Comparison of ENCODE assay signal across 1 cellular context in the genomic region with DNA sequence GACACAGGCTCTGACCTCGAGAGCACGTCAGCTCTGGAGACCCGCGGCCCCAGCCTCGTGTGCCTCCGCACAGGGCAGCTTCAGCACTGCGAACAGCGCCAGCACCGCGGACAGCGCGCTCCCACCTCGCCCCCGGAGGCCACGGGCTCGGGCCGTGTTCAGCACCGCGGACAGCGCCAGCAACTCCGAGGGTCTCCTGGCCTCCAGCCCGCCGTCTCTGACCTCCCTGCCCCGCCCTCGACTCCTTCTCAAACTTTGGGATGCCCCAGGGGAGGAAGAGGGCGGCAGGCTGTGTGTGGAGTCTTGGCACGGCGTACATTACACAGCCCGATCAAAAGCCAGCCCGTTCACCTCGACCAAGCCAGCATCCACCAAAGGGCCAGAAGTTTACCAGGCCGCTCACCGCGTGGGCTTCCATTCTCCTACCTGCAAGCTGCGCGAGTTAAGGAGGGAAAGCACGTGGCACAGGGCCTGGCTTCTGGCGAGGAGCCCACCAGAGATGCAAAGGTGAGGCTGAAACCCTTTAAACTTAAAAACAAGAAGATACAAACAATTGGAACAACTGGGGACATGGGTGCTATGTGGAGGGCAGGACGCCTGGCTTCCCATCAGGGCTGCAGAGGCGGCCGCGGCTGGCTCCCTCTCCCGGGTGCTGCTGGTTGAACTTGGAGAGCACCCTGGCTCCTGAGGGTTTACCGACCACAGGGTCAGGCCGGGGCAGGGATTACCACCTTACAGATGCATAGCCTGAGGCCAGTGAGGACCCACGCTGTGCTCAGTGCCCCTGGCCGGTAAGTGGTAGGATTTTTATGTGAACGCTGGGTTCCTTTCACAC.
TF ChIP-seq lines count a peak whose summit lies in the region.

No MANE protein-coding gene starts in this region.

TF ChIP-seq in HepG2, 621 proteins besides CTCF, POLR2A, EP300 and RAD21 (continued from another document and continues in another):
- TF ChIP-seq ZXDC (CRISPR knock-in tag; IDR thresholded peaks at IDR 0.05) (peak; percentile 99), ZNF143 (CRISPR knock-in tag; IDR thresholded peaks at IDR 0.05) (peak; percentile 81), SETDB1 (CRISPR knock-in tag; IDR thresholded peaks at IDR 0.05; ENCODE audit: borderline replicate concordance) (0 out of 2 replicates have a peak, but pooled peaks have one; percentile 89), TEAD3 (CRISPR knock-in tag; optimal IDR thresholded peaks at IDR 0.05; ENCODE audit: borderline replicate concordance) (peak; percentile 95), KAT7 (CRISPR knock-in tag; IDR thresholded peaks at IDR 0.05; ENCODE audit: borderline replicate concordance) (peak; percentile 99), NAIF1 (CRISPR knock-in tag; IDR thresholded peaks at IDR 0.05; ENCODE audit: borderline replicate concordance) (peak; percentile 98), ZSCAN21 (CRISPR knock-in tag; IDR thresholded peaks at IDR 0.05; ENCODE audit: borderline replicate concordance) (peak; percentile 100), MAFG (CRISPR knock-in tag; IDR thresholded peaks at IDR 0.05) (peak; percentile 95), NBN (conservative IDR thresholded peaks at IDR 0.05) (no peak), ZNF362 (CRISPR knock-in tag; IDR thresholded peaks at IDR 0.05; ENCODE audit: borderline replicate concordance) (peak; percentile 89), ASH2L (IDR thresholded peaks at IDR 0.05; ENCODE audit: insufficient read length, low read depth, low read length) (no peak), ZNF383 (CRISPR knock-in tag; IDR thresholded peaks at IDR 0.05; ENCODE audit: borderline replicate concordance) (peak; percentile 98), ZC3H13 (CRISPR knock-in tag; IDR thresholded peaks at IDR 0.05) (peak; percentile 100), ZNF878 (CRISPR knock-in tag; IDR thresholded peaks at IDR 0.05) (peak; percentile 100)
- TF ChIP-seq, protein P1, sequence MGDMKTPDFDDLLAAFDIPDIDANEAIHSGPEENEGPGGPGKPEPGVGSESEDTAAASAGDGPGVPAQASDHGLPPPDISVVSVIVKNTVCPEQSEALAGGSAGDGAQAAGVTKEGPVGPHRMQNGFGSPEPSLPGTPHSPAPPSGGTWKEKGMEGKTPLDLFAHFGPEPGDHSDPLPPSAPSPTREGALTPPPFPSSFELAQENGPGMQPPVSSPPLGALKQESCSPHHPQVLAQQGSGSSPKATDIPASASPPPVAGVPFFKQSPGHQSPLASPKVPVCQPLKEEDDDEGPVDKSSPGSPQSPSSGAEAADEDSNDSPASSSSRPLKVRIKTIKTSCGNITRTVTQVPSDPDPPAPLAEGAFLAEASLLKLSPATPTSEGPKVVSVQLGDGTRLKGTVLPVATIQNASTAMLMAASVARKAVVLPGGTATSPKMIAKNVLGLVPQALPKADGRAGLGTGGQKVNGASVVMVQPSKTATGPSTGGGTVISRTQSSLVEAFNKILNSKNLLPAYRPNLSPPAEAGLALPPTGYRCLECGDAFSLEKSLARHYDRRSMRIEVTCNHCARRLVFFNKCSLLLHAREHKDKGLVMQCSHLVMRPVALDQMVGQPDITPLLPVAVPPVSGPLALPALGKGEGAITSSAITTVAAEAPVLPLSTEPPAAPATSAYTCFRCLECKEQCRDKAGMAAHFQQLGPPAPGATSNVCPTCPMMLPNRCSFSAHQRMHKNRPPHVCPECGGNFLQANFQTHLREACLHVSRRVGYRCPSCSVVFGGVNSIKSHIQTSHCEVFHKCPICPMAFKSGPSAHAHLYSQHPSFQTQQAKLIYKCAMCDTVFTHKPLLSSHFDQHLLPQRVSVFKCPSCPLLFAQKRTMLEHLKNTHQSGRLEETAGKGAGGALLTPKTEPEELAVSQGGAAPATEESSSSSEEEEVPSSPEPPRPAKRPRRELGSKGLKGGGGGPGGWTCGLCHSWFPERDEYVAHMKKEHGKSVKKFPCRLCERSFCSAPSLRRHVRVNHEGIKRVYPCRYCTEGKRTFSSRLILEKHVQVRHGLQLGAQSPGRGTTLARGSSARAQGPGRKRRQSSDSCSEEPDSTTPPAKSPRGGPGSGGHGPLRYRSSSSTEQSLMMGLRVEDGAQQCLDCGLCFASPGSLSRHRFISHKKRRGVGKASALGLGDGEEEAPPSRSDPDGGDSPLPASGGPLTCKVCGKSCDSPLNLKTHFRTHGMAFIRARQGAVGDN (CRISPR knock-in tag; IDR thresholded peaks at IDR 0.05), result peak; percentile 92
- TF ChIP-seq, protein P2, sequence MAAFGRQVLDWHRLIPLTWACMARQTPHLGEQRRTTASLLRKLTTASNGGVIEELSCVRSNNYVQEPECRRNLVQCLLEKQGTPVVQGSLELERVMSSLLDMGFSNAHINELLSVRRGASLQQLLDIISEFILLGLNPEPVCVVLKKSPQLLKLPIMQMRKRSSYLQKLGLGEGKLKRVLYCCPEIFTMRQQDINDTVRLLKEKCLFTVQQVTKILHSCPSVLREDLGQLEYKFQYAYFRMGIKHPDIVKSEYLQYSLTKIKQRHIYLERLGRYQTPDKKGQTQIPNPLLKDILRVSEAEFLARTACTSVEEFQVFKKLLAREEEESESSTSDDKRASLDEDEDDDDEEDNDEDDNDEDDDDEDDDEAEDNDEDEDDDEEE (CRISPR knock-in tag; IDR thresholded peaks at IDR 0.05), result peak; percentile 100
- TF ChIP-seq, protein P3, sequence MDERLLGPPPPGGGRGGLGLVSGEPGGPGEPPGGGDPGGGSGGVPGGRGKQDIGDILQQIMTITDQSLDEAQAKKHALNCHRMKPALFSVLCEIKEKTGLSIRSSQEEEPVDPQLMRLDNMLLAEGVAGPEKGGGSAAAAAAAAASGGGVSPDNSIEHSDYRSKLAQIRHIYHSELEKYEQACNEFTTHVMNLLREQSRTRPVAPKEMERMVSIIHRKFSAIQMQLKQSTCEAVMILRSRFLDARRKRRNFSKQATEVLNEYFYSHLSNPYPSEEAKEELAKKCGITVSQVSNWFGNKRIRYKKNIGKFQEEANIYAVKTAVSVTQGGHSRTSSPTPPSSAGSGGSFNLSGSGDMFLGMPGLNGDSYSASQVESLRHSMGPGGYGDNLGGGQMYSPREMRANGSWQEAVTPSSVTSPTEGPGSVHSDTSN (CRISPR knock-in tag; IDR thresholded peaks at IDR 0.05), result no peak
- TF ChIP-seq, protein P4, sequence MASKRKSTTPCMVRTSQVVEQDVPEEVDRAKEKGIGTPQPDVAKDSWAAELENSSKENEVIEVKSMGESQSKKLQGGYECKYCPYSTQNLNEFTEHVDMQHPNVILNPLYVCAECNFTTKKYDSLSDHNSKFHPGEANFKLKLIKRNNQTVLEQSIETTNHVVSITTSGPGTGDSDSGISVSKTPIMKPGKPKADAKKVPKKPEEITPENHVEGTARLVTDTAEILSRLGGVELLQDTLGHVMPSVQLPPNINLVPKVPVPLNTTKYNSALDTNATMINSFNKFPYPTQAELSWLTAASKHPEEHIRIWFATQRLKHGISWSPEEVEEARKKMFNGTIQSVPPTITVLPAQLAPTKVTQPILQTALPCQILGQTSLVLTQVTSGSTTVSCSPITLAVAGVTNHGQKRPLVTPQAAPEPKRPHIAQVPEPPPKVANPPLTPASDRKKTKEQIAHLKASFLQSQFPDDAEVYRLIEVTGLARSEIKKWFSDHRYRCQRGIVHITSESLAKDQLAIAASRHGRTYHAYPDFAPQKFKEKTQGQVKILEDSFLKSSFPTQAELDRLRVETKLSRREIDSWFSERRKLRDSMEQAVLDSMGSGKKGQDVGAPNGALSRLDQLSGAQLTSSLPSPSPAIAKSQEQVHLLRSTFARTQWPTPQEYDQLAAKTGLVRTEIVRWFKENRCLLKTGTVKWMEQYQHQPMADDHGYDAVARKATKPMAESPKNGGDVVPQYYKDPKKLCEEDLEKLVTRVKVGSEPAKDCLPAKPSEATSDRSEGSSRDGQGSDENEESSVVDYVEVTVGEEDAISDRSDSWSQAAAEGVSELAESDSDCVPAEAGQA (IDR thresholded peaks at IDR 0.05; ENCODE audit: low read depth), result no peak
- TF ChIP-seq, protein P4 (CRISPR knock-in tag; IDR thresholded peaks at IDR 0.05; ENCODE audit: borderline replicate concordance), result peak; percentile 100
- TF ChIP-seq, protein P5, sequence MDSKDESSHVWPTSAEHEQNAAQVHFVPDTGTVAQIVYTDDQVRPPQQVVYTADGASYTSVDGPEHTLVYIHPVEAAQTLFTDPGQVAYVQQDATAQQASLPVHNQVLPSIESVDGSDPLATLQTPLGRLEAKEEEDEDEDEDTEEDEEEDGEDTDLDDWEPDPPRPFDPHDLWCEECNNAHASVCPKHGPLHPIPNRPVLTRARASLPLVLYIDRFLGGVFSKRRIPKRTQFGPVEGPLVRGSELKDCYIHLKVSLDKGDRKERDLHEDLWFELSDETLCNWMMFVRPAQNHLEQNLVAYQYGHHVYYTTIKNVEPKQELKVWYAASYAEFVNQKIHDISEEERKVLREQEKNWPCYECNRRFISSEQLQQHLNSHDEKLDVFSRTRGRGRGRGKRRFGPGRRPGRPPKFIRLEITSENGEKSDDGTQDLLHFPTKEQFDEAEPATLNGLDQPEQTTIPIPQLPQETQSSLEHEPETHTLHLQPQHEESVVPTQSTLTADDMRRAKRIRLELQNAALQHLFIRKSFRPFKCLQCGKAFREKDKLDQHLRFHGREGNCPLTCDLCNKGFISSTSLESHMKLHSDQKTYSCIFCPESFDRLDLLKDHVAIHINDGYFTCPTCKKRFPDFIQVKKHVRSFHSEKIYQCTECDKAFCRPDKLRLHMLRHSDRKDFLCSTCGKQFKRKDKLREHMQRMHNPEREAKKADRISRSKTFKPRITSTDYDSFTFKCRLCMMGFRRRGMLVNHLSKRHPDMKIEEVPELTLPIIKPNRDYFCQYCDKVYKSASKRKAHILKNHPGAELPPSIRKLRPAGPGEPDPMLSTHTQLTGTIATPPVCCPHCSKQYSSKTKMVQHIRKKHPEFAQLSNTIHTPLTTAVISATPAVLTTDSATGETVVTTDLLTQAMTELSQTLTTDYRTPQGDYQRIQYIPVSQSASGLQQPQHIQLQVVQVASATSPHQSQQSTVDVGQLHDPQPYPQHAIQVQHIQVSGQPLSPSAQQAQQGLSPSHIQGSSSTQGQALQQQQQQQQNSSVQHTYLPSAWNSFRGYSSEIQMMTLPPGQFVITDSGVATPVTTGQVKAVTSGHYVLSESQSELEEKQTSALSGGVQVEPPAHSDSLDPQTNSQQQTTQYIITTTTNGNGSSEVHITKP (CRISPR knock-in tag; IDR thresholded peaks at IDR 0.05; ENCODE audit: low read depth), result peak; percentile 96
- TF ChIP-seq, protein P6, sequence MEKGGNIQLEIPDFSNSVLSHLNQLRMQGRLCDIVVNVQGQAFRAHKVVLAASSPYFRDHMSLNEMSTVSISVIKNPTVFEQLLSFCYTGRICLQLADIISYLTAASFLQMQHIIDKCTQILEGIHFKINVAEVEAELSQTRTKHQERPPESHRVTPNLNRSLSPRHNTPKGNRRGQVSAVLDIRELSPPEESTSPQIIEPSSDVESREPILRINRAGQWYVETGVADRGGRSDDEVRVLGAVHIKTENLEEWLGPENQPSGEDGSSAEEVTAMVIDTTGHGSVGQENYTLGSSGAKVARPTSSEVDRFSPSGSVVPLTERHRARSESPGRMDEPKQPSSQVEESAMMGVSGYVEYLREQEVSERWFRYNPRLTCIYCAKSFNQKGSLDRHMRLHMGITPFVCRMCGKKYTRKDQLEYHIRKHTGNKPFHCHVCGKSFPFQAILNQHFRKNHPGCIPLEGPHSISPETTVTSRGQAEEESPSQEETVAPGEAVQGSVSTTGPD (CRISPR knock-in tag; IDR thresholded peaks at IDR 0.05), result no peak; the same call in 1 of the 2 replicates
- TF ChIP-seq, protein P7, sequence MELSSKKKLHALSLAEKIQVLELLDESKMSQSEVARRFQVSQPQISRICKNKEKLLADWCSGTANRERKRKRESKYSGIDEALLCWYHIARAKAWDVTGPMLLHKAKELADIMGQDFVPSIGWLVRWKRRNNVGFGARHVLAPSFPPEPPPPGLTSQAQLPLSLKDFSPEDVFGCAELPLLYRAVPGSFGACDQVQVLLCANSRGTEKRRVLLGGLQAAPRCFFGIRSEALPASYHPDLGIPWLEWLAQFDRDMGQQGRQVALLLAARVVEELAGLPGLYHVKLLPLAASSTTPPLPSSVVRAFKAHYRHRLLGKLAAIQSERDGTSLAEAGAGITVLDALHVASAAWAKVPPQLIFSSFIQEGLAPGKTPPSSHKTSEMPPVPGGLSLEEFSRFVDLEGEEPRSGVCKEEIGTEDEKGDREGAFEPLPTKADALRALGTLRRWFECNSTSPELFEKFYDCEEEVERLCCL (CRISPR knock-in tag; IDR thresholded peaks at IDR 0.05; ENCODE audit: borderline replicate concordance), result peak; percentile 100
